In the genomic region with DNA sequence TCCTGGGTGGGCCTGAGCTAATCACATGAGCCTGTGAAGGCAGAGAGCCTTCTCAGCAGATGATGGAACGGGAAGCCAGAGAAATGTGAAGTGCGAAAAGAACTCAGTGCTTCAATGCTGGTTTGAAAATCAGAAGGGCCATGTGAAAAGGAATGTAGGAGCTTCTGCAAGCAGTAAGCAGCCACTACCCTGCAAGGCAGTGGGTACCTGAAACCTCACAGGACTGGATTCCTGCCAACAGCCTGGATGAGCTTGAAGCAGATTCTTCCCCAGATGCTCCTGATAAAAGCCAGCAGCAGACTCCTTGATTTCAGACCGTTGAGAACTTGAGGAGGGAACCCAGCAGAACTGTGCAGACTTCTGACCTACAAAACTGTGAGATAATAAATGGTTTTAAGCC, we compare ENCODE assay signal across 14 cellular contexts.
DNase-seq lines count a peak whose midpoint lies in the region; ATAC-seq and TF ChIP-seq lines count a peak whose summit lies in the region.
"Had no signal": no experiment of that assay in that cellular context is flagged by ENCODE, and none has a peak within 500 bp of the region (broad histone marks: within the 10 kb centered on the region; RNA-seq: fewer than 3 reads in every experiment).

No MANE protein-coding gene starts in this region.

- H3K27ac ChIP-seq in cardiac muscle cell: peak overlapping the region; percentile 69
- H3K27ac ChIP-seq: SJSA1 had no signal

- TF ChIP-seq CTCF in cardiac muscle cell (IDR thresholded peaks at IDR 0.05; ENCODE audit: low read depth, low read length) (no peak), type B pancreatic cell (conservative IDR thresholded peaks at IDR 0.05) (no peak)

- H3K9me3 Mint-ChIP-seq in type B pancreatic cell: peaks cover 4% of the 10 kb centered on the region

- H3K4me3 Mint-ChIP-seq in type B pancreatic cell: peak overlapping the region; percentile 60

- no peak overlapping the region for H3K4me3 ChIP-seq in cardiac muscle cell
- H3K4me3 ChIP-seq: lung, SJSA1 had no signal

- no peak for ATAC-seq in left cardiac atrium
- ATAC-seq in left colon: no peak
- ATAC-seq in HG03457 (IDR thresholded peaks at IDR 0.05; ENCODE audit: unreplicated experiment): no peak

- no peaks in the 10 kb centered on the region for H3K36me3 Mint-ChIP-seq in type B pancreatic cell

- no peaks in the 10 kb centered on the region for H3K27me3 ChIP-seq in cardiac muscle cell
- H3K27me3 ChIP-seq: SJSA1 had no signal

- H3K27ac Mint-ChIP-seq in type B pancreatic cell: peak overlapping the region; percentile 36

- H3K9me3 ChIP-seq in cardiac muscle cell (ENCODE audit: low read depth): no peaks in the 10 kb centered on the region
- H3K9me3 ChIP-seq: Caco-2, SJSA1 had no signal

- peaks cover 35% of the 10 kb centered on the region for H3K4me1 ChIP-seq in cardiac muscle cell (ENCODE audit: low read depth)

- H3K27me3 Mint-ChIP-seq in type B pancreatic cell: no peaks in the 10 kb centered on the region

- DNase-seq in cardiac muscle cell (ENCODE audit: low read depth in 1 of 2, low spot score in 1 of 2) (peak in 1 of 2 donors; percentile 29), left cardiac atrium (no peak), SK-N-DZ (ENCODE audit: low spot score) (peak; percentile 50), left colon (peak; percentile 16 to 51), type B pancreatic cell (ENCODE audit: extremely low spot score, unreplicated experiment) (no peak), cortex of kidney (lab: John Stamatoyannopoulos, UW) (no peak)
- no peak for DNase-seq in effector CD4-positive, alpha-beta T cell
- DNase-seq: Caco-2, cerebellar nuclear complex, MV-4-11, NCI-H748 treated with DMSO at 0.1 percent for 48 hours had no signal

- intact Hi-C loops in left cardiac atrium (cut with DNase I) (no loop called here), left colon (cut with DNase I, micrococcal nuclease) (no loop called here)

- H3K4me1 Mint-ChIP-seq in type B pancreatic cell (ENCODE audit: unreplicated experiment): peaks cover 33% of the 10 kb centered on the region

- peaks cover 8% of the 10 kb centered on the region for H3K36me3 ChIP-seq in cardiac muscle cell
- H3K36me3 ChIP-seq: SJSA1 had no signal

Comparison
In these comparisons a context has a peak if more than half of its experiments do, and no peak if none do; other contexts are left out.
1. DNase-seq: peak in SK-N-DZ (single experiment) and left colon (2 of 2); none in left cardiac atrium (single experiment), type B pancreatic cell (single experiment), cortex of kidney (single experiment) and effector CD4-positive, alpha-beta T cell (single experiment).